1 cellular context compared by ENCODE assay signal in the genomic region with DNA sequence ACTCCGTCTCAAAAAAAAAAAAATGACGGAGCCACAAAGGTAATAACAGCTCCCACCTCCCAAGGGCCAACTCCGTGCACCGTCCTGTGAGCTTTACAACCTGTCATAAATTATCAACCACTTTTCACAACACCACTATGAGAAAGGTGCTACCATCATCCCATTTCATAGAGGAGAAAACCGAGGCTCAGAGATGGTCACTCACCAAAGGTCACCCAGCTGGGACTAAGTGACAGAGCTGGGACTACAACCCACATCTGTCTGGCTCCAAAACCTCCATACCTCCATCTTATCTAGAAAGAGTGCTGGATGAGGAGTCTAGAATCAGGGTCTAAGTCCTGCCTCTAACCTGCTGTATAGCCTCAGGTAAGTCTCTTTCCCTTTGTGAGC.
TF ChIP-seq lines count a peak whose summit lies in the region.

No MANE protein-coding gene starts in this region.

TF ChIP-seq in K562, 482 proteins besides CTCF, POLR2A, EP300 and RAD21 (continued from another document):
- TF ChIP-seq MCM2 (IDR thresholded peaks at IDR 0.05; ENCODE audit: low read depth), result no peak
- TF ChIP-seq, protein P1, sequence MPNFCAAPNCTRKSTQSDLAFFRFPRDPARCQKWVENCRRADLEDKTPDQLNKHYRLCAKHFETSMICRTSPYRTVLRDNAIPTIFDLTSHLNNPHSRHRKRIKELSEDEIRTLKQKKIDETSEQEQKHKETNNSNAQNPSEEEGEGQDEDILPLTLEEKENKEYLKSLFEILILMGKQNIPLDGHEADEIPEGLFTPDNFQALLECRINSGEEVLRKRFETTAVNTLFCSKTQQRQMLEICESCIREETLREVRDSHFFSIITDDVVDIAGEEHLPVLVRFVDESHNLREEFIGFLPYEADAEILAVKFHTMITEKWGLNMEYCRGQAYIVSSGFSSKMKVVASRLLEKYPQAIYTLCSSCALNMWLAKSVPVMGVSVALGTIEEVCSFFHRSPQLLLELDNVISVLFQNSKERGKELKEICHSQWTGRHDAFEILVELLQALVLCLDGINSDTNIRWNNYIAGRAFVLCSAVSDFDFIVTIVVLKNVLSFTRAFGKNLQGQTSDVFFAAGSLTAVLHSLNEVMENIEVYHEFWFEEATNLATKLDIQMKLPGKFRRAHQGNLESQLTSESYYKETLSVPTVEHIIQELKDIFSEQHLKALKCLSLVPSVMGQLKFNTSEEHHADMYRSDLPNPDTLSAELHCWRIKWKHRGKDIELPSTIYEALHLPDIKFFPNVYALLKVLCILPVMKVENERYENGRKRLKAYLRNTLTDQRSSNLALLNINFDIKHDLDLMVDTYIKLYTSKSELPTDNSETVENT (CRISPR knock-in tag; IDR thresholded peaks at IDR 0.05), result no peak
- no peak for TF ChIP-seq ELF2 (CRISPR knock-in tag; IDR thresholded peaks at IDR 0.05)
- TF ChIP-seq CBX1 (IDR thresholded peaks at IDR 0.05; ENCODE audit: low read depth), result peak; percentile 48; the same call in 1 of the 2 replicates
- no peak for TF ChIP-seq ZNF76 (CRISPR knock-in tag; IDR thresholded peaks at IDR 0.05; ENCODE audit: borderline replicate concordance)
- TF ChIP-seq, protein P2, sequence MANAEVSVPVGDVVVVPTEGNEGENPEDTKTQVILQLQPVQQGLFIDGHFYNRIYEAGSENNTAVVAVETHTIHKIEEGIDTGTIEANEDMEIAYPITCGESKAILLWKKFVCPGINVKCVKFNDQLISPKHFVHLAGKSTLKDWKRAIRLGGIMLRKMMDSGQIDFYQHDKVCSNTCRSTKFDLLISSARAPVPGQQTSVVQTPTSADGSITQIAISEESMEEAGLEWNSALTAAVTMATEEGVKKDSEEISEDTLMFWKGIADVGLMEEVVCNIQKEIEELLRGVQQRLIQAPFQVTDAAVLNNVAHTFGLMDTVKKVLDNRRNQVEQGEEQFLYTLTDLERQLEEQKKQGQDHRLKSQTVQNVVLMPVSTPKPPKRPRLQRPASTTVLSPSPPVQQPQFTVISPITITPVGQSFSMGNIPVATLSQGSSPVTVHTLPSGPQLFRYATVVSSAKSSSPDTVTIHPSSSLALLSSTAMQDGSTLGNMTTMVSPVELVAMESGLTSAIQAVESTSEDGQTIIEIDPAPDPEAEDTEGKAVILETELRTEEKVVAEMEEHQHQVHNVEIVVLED (CRISPR knock-in tag; IDR thresholded peaks at IDR 0.05), result no peak
- no peak for TF ChIP-seq IRF2 (CRISPR knock-in tag; IDR thresholded peaks at IDR 0.05)
- no peak for TF ChIP-seq ZNF232 (CRISPR knock-in tag; IDR thresholded peaks at IDR 0.05)
- TF ChIP-seq BHLHE40 (IDR thresholded peaks at IDR 0.05; ENCODE audit: low read length), result no peak
- TF ChIP-seq GATAD2A (IDR thresholded peaks at IDR 0.05), result no peak
- TF ChIP-seq ZNF431 (CRISPR knock-in tag; IDR thresholded peaks at IDR 0.05), result no peak
- no peak for TF ChIP-seq LEF1 (IDR thresholded peaks at IDR 0.05)
- TF ChIP-seq, protein P3, sequence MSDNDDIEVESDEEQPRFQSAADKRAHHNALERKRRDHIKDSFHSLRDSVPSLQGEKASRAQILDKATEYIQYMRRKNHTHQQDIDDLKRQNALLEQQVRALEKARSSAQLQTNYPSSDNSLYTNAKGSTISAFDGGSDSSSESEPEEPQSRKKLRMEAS (CRISPR knock-in tag; IDR thresholded peaks at IDR 0.05), result no peak
- TF ChIP-seq MED1 (CRISPR knock-in tag; IDR thresholded peaks at IDR 0.05; ENCODE audit: borderline replicate concordance), result no peak
- TF ChIP-seq, protein P4, sequence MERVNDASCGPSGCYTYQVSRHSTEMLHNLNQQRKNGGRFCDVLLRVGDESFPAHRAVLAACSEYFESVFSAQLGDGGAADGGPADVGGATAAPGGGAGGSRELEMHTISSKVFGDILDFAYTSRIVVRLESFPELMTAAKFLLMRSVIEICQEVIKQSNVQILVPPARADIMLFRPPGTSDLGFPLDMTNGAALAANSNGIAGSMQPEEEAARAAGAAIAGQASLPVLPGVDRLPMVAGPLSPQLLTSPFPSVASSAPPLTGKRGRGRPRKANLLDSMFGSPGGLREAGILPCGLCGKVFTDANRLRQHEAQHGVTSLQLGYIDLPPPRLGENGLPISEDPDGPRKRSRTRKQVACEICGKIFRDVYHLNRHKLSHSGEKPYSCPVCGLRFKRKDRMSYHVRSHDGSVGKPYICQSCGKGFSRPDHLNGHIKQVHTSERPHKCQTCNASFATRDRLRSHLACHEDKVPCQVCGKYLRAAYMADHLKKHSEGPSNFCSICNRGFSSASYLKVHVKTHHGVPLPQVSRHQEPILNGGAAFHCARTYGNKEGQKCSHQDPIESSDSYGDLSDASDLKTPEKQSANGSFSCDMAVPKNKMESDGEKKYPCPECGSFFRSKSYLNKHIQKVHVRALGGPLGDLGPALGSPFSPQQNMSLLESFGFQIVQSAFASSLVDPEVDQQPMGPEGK (CRISPR knock-in tag; IDR thresholded peaks at IDR 0.05; ENCODE audit: borderline replicate concordance), result no peak
- no peak for TF ChIP-seq HMG20A (CRISPR knock-in tag; conservative IDR thresholded peaks at IDR 0.05)
- no peak for TF ChIP-seq KDM4B (IDR thresholded peaks at IDR 0.05; ENCODE audit: borderline replicate concordance in 2 of 2, low read depth in 1 of 2)
- TF ChIP-seq HDAC2 (IDR thresholded peaks at IDR 0.05), result peak; percentile 34; the same call in 1 of the 2 replicates
- no peak for TF ChIP-seq SMAD3 (CRISPR knock-in tag; conservative IDR thresholded peaks at IDR 0.05)
- no peak for TF ChIP-seq NR2C2 (CRISPR knock-in tag; IDR thresholded peaks at IDR 0.05)
- TF ChIP-seq NR2C2 (tag; IDR thresholded peaks at IDR 0.05), result 0 out of 2 replicates have a peak, but pooled peaks have one; percentile 63
- peak; percentile 63 to 83 for TF ChIP-seq KDM1A (IDR thresholded peaks at IDR 0.05)
- peak in 1 of 2 experiments; percentile 56; a peak in 1 of 4 replicates for TF ChIP-seq RCOR1 (IDR thresholded peaks at IDR 0.05; ENCODE audit: borderline replicate concordance in 1 of 2, low read depth in 2 of 2, low read length in 2 of 2)
- no peak for TF ChIP-seq ELF4 (CRISPR knock-in tag; IDR thresholded peaks at IDR 0.05)
- no peak for TF ChIP-seq PHF8 (IDR thresholded peaks at IDR 0.05; ENCODE audit: borderline replicate concordance, low read length)
- TF ChIP-seq DACH1 (IDR thresholded peaks at IDR 0.05; ENCODE audit: partially characterized antibody), result no peak
- TF ChIP-seq ESRRA (IDR thresholded peaks at IDR 0.05; ENCODE audit: borderline replicate concordance, low read depth), result peak; percentile 83
- TF ChIP-seq NFRKB (IDR thresholded peaks at IDR 0.05; ENCODE audit: low read depth), result no peak
- TF ChIP-seq TBL1XR1 (IDR thresholded peaks at IDR 0.05; ENCODE audit: low read length in 2 of 2), result no peak
- no peak for TF ChIP-seq SIRT6 (IDR thresholded peaks at IDR 0.05; ENCODE audit: low read depth, low read length)
- TF ChIP-seq CTBP1 (IDR thresholded peaks at IDR 0.05; ENCODE audit: borderline replicate concordance), result no peak
- TF ChIP-seq RBM25 (IDR thresholded peaks at IDR 0.05; ENCODE audit: low read depth, low read length, severe bottlenecking), result peak; percentile 88
- no peak for TF ChIP-seq GTF2A2 (tag; IDR thresholded peaks at IDR 0.05)
- TF ChIP-seq GATAD2B (IDR thresholded peaks at IDR 0.05; ENCODE audit: borderline replicate concordance), result no peak
- no peak for TF ChIP-seq TOE1 (IDR thresholded peaks at IDR 0.05; ENCODE audit: borderline replicate concordance)
- TF ChIP-seq TOE1 (CRISPR knock-in tag; IDR thresholded peaks at IDR 0.05; ENCODE audit: borderline replicate concordance, low read depth), result no peak
- TF ChIP-seq SMARCA5 (IDR thresholded peaks at IDR 0.05), result 0 out of 2 replicates have a peak, but pooled peaks have one; percentile 63
- no peak for TF ChIP-seq ZNF197 (CRISPR knock-in tag; IDR thresholded peaks at IDR 0.05; ENCODE audit: low read depth)
- TF ChIP-seq CHD4 (IDR thresholded peaks at IDR 0.05; ENCODE audit: insufficient read depth, insufficient replicate concordance, low read depth, low read length, poor library complexity, severe bottlenecking), result peak; percentile 55
- TF ChIP-seq, protein P5, sequence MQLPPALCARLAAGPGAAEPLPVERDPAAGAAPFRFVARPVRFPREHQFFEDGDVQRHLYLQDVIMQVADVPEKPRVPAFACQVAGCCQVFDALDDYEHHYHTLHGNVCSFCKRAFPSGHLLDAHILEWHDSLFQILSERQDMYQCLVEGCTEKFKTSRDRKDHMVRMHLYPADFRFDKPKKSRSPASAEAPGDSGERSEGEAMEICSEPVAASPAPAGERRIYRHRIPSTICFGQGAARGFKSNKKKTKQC (CRISPR knock-in tag; IDR thresholded peaks at IDR 0.05), result no peak
- TF ChIP-seq ILF3 (IDR thresholded peaks at IDR 0.05; ENCODE audit: borderline replicate concordance), result no peak
